In the genomic region with DNA sequence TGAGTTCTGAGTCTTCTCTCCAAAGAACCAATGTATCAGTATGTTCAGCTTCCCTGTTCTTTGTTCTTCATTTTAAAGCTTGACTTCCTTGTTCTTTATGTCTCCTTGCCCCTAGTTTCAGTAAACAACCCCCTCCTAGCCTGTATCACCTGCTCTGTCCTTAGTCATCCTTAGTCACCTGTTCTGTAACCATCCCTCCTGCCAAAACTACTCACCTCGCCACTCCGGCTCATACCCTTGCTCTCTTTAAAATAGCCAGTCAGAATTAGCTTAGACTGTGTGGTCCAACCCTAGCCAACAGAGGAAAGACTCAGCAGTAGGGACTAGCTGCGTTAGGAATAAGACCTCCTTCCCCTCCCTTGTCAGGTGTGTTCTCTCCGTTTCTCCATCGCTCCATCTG, we compare ENCODE assay signal across 6 cellular contexts.
DNase-seq lines count a peak whose midpoint lies in the region; ATAC-seq, FAIRE-seq and TF ChIP-seq lines count a peak whose summit lies in the region.
"Not testable (repeated sequence)": the region's sequence is repeated elsewhere in the genome, so short reads cannot be mapped to it uniquely, and the experiment has no call there.

No MANE protein-coding gene starts in this region.

- not testable (repeated sequence) for H3K4me2 ChIP-seq in PC-3 (ENCODE audit: low read length)

- H3K27ac ChIP-seq in PC-3 (ENCODE audit: low read length); foreskin keratinocyte: not testable (repeated sequence)
- H3K27ac ChIP-seq in dorsolateral prefrontal cortex = peak overlapping the region in 42 of 59 donors; percentile 11 to 92 (median 76)
- H3K27ac ChIP-seq in esophagus (ENCODE audit: low read depth in 2 of 2, low read length in 1 of 2) = peak overlapping the region; percentile 6 to 74

- not testable (repeated sequence) for H3K9me2 ChIP-seq in PC-3 (replicated peaks; ENCODE audit: low read length)

- peaks cover 26% of the 10 kb centered on the region for H3K27me3 ChIP-seq in PC-3 (ENCODE audit: low read length)
- H3K27me3 ChIP-seq in bronchial epithelial cell (ENCODE audit: control insufficient read depth, insufficient read depth, low read length); dorsolateral prefrontal cortex; esophagus (ENCODE audit: control insufficient read depth in 1 of 2, insufficient read depth in 2 of 2, low read length in 2 of 2): not testable (repeated sequence)
- H3K27me3 ChIP-seq in foreskin keratinocyte = peaks cover 20% of the 10 kb centered on the region

- not testable (repeated sequence) for H2AFZ ChIP-seq in PC-3 (ENCODE audit: low read length)

- FAIRE-seq in bronchial epithelial cell (lab: Jason Lieb, UNC) = not testable (repeated sequence)

- H3K9me3 ChIP-seq in PC-3 (ENCODE audit: low read length); esophagus (ENCODE audit: control insufficient read depth in 2 of 2, insufficient read depth in 1 of 2, low read depth in 1 of 2, low read length in 1 of 2): not testable (repeated sequence)

- not testable (repeated sequence) for H3K4me3 ChIP-seq in PC-3 (ENCODE audit: low read length); bronchial epithelial cell (ENCODE audit: low read depth, low read length); dorsolateral prefrontal cortex; esophagus (ENCODE audit: low read depth in 1 of 2, low read length in 2 of 2)

- not testable (repeated sequence) for H3K79me2 ChIP-seq in PC-3 (ENCODE audit: low read length)

- H3F3A ChIP-seq in PC-3 (ENCODE audit: low read length, unreplicated experiment) = not testable (repeated sequence)

- not testable (repeated sequence) for TF ChIP-seq CTCF in PC-3 (conservative IDR thresholded peaks at IDR 0.05; ENCODE audit: low read depth, low read length); bronchial epithelial cell (IDR thresholded peaks at IDR 0.05; ENCODE audit: insufficient read depth, low read length, severe bottlenecking); dorsolateral prefrontal cortex (IDR thresholded peaks at IDR 0.05 in 54 of 56, conservative IDR thresholded peaks at IDR 0.05 in 2 of 56; ENCODE audit: low read depth in 1 of 56, partially characterized antibody in 56 of 56); foreskin keratinocyte (conservative IDR thresholded peaks at IDR 0.05)

- not testable (repeated sequence) for H3K36me3 ChIP-seq in PC-3 (ENCODE audit: low read depth, low read length); bronchial epithelial cell (ENCODE audit: control insufficient read depth, insufficient read depth, low read length); esophagus (ENCODE audit: control insufficient read depth in 2 of 2, insufficient read depth in 2 of 2, low read length in 1 of 2)

- ATAC-seq in PC-3 = not testable (repeated sequence)
- peak; percentile 71 for ATAC-seq in foreskin keratinocyte

- WGBS in esophagus, 2 donors = 76 to 81% methylated on average over 5 of the region's 5 CpGs

- BruUV-seq in PC-3 (replicated peaks; lab: Mats Ljungman, UMichigan) = not testable (repeated sequence)

- POLR2A ChIA-PET in PC-3 (lab: Charles Lee; ENCODE audit: unreplicated experiment) = not testable (repeated sequence)

- not testable (repeated sequence) for H3K9ac ChIP-seq in PC-3 (ENCODE audit: low read length)

- intact Hi-C loops in PC-3 (cut with micrococcal nuclease); dorsolateral prefrontal cortex (cut with DNase I): not testable (repeated sequence)

- not testable (repeated sequence) for H4K20me1 ChIP-seq in PC-3 (ENCODE audit: low read length)

- H3K4me1 ChIP-seq in PC-3 (ENCODE audit: insufficient read depth, low read length); esophagus (ENCODE audit: control insufficient read depth in 2 of 2, insufficient read depth in 2 of 2, low read length in 1 of 2); foreskin keratinocyte: not testable (repeated sequence)

- CTCF ChIA-PET in PC-3 (lab: Charles Lee) = not testable (repeated sequence)

- DNase-seq in PC-3 = peak; percentile 54
- peak; percentile 67 for DNase-seq in bronchial epithelial cell (ENCODE audit: low read depth)
- DNase-seq in dorsolateral prefrontal cortex, foreskin keratinocyte: not testable (repeated sequence)
- peak; percentile 6 for DNase-seq in renal cortical epithelial cell (ENCODE audit: low read depth)
